ENCODE assay signal across 17 cellular contexts in the genomic region with DNA sequence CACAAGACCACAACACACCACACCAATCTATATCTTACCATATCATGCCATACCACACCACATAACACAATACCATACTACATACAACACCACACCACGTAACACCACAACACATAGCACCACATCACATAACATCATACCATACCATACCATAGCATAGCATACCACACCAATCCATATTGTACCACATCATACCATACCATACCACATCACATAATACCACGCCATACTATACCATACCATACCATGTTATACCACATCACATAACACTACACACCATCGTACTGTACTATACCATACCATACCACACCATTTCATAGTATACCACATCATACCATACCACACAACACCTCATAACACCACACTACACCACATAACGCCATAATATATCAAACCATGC.
DNase-seq lines count a peak whose midpoint lies in the region; ATAC-seq, FAIRE-seq and TF ChIP-seq lines count a peak whose summit lies in the region.
"Had no signal": no experiment of that assay in that cellular context is flagged by ENCODE, and none has a peak within 500 bp of the region (broad histone marks: within the 10 kb centered on the region; RNA-seq: fewer than 3 reads in every experiment).

No MANE protein-coding gene starts in this region.

- H2BK120ac ChIP-seq in IMR-90 (ENCODE audit: low read depth, low read length) = no peak overlapping the region

- no peak overlapping the region for H3K18ac ChIP-seq in IMR-90 (ENCODE audit: low read depth, low read length)

- H3K9ac ChIP-seq in IMR-90 (ENCODE audit: low read depth, low read length) = no peak overlapping the region

- CTCF ChIA-PET in IMR-90 (lab: Yijun Ruan, JAX) = no interaction called here
- CTCF ChIA-PET in naive thymus-derived CD4-positive, alpha-beta T cell (lab: Charles Lee) = no interaction called here
- CTCF ChIA-PET in WTC11 (lab: Charles Lee) = no interaction called here

- H2AK9ac ChIP-seq in IMR-90 (replicated peaks; ENCODE audit: low read depth, low read length, poor library complexity) = no peak overlapping the region

- no peak overlapping the region for H4K8ac ChIP-seq in IMR-90 (ENCODE audit: low read depth in 2 of 2, low read length in 2 of 2)

- ATAC-seq in IMR-90 (ENCODE audit: low read depth) (no peak), upper lobe of right lung (peak; percentile 33), GM18873 (IDR thresholded peaks at IDR 0.05; ENCODE audit: low FRiP score, unreplicated experiment) (no peak), WTC11 (no peak)
- ATAC-seq in naive thymus-derived CD4-positive, alpha-beta T cell = peak; percentile 38
- ATAC-seq: GM23338 had no signal

- in situ Hi-C loops in IMR-90 (cut with MboI; ENCODE audit: low sequenced_read_pairs) (no loop called here), transverse colon (cut with MboI; ENCODE audit: low pct_ligation_motif_present in 1 of 4, low pct_unique_long_range_greater_than_20kb in 1 of 4, low sequenced_read_pairs in 3 of 4) (no loop called here)

- H3K56ac ChIP-seq in IMR-90 (ENCODE audit: extremely low read depth, insufficient read depth, low read length) = no peak overlapping the region

- no peak overlapping the region for H3K23ac ChIP-seq in IMR-90 (ENCODE audit: low read depth, low read length)

- H3K79me1 ChIP-seq in IMR-90 (ENCODE audit: low read depth in 1 of 2, low read length in 2 of 2) = no peaks in the 10 kb centered on the region

- TF ChIP-seq CTCF in IMR-90 (conservative IDR thresholded peaks at IDR 0.05; ENCODE audit: low read depth, low read length) (no peak), upper lobe of right lung (IDR thresholded peaks at IDR 0.05) (no peak), transverse colon (IDR thresholded peaks at IDR 0.05) (no peak), stomach (IDR thresholded peaks at IDR 0.05) (no peak), WTC11 (IDR thresholded peaks at IDR 0.05) (no peak)

- H3K4me2 ChIP-seq in IMR-90 (ENCODE audit: low read depth, low read length) = no peak overlapping the region
- H3K4me2 ChIP-seq: GM23338 had no signal

- no peak overlapping the region for H2AK5ac ChIP-seq in IMR-90 (ENCODE audit: low read depth, low read length)

- H3K27ac Mint-ChIP-seq in naive thymus-derived CD4-positive, alpha-beta T cell = no peak overlapping the region
- H3K27ac Mint-ChIP-seq in WTC11 = no peak overlapping the region
- H3K27ac Mint-ChIP-seq: CD4-positive, alpha-beta memory T cell; GM23338 had no signal

- H3K4me3 ChIP-seq in IMR-90 (ENCODE audit: insufficient read depth, low read depth, low read length) = no peak overlapping the region
- H3K4me3 ChIP-seq in naive thymus-derived CD4-positive, alpha-beta T cell (ENCODE audit: low read length) = no peak overlapping the region
- no peak overlapping the region for H3K4me3 ChIP-seq in upper lobe of right lung
- H3K4me3 ChIP-seq in transverse colon = no peak overlapping the region
- H3K4me3 ChIP-seq in stomach = no peak overlapping the region
- H3K4me3 ChIP-seq: GM23338, HAP-1 had no signal

- no peak overlapping the region for H4K5ac ChIP-seq in IMR-90 (ENCODE audit: low read depth, low read length)

- H3K9me3 ChIP-seq in IMR-90 (ENCODE audit: control insufficient read depth, insufficient read depth, low read length) = no peaks in the 10 kb centered on the region
- H3K9me3 ChIP-seq in naive thymus-derived CD4-positive, alpha-beta T cell (ENCODE audit: control insufficient read depth in 2 of 3, low read length in 3 of 3) = no peaks in the 10 kb centered on the region
- no peaks in the 10 kb centered on the region for H3K9me3 ChIP-seq in upper lobe of right lung
- no peaks in the 10 kb centered on the region for H3K9me3 ChIP-seq in transverse colon
- no peaks in the 10 kb centered on the region for H3K9me3 ChIP-seq in stomach
- H3K9me3 ChIP-seq: HAP-1 had no signal

- H3K9me1 ChIP-seq in IMR-90 (ENCODE audit: insufficient read depth, low read length) = no peaks in the 10 kb centered on the region

- intact Hi-C loops in IMR-90 (cut with micrococcal nuclease) (no loop called here), upper lobe of right lung (cut with DNase I) (no loop called here), transverse colon (cut with DNase I; ENCODE audit: low total_unique reads) (no loop called here), stomach (cut with DNase I; ENCODE audit: low total_unique reads) (no loop called here)
- intact Hi-C loops in naive thymus-derived CD4-positive, alpha-beta T cell (cut with micrococcal nuclease) = no loop called here

- no peak overlapping the region for H4K91ac ChIP-seq in IMR-90 (ENCODE audit: insufficient read depth, low read depth, low read length)

- TF ChIP-seq POLR2A in GM12892 (IDR thresholded peaks at IDR 0.05; ENCODE audit: low read depth, low read length) (no peak), IMR-90 (IDR thresholded peaks at IDR 0.05; ENCODE audit: low read depth, low read length) (no peak), transverse colon (IDR thresholded peaks at IDR 0.05) (no peak), stomach (IDR thresholded peaks at IDR 0.05) (no peak)

- DNase-seq in GM12892 (ENCODE audit: insufficient read length) (no peak), IMR-90 (no peak), upper lobe of right lung (no peak), transverse colon (no peak), stomach (no peak), WTC11 (ENCODE audit: low spot score) (no peak)
- DNase-seq in naive thymus-derived CD4-positive, alpha-beta T cell = no peak
- DNase-seq: C1 segment of cervical spinal cord; Calu3; CD4-positive, alpha-beta memory T cell; COR-L47; DMS53; DMS79 treated with DMSO at 0.1 percent for 48 hours; GF-D8 had no signal

- H4K20me1 ChIP-seq in IMR-90 (ENCODE audit: insufficient read depth, low read length) = no peaks in the 10 kb centered on the region

- FAIRE-seq in GM12892 (lab: Jason Lieb, UNC) = peak; percentile 82

- H3K4me1 ChIP-seq in IMR-90 (ENCODE audit: control insufficient read depth, insufficient read depth, low read length) = no peaks in the 10 kb centered on the region
- no peaks in the 10 kb centered on the region for H3K4me1 ChIP-seq in naive thymus-derived CD4-positive, alpha-beta T cell (ENCODE audit: control insufficient read depth in 2 of 2, insufficient read depth in 2 of 2, low read length in 2 of 2)
- H3K4me1 ChIP-seq in upper lobe of right lung = no peaks in the 10 kb centered on the region
- no peaks in the 10 kb centered on the region for H3K4me1 ChIP-seq in transverse colon
- no peaks in the 10 kb centered on the region for H3K4me1 ChIP-seq in stomach
- H3K4me1 ChIP-seq: HAP-1 had no signal

- H3K4me1 Mint-ChIP-seq in naive thymus-derived CD4-positive, alpha-beta T cell = no peaks in the 10 kb centered on the region
- H3K4me1 Mint-ChIP-seq in WTC11 = peaks cover 4% of the 10 kb centered on the region; the same call in 1 of the 2 replicates
- H3K4me1 Mint-ChIP-seq: CD4-positive, alpha-beta memory T cell; GM23338 had no signal

- H3K27ac ChIP-seq in IMR-90 (ENCODE audit: insufficient read depth, low read length) (no peak overlapping the region), upper lobe of right lung (no peak overlapping the region), transverse colon (no peak overlapping the region), stomach (no peak overlapping the region)
- H3K27ac ChIP-seq in naive thymus-derived CD4-positive, alpha-beta T cell (ENCODE audit: low read depth, low read length) = no peak overlapping the region

- no peaks in the 10 kb centered on the region for H3K27me3 Mint-ChIP-seq in naive thymus-derived CD4-positive, alpha-beta T cell
- no peaks in the 10 kb centered on the region for H3K27me3 Mint-ChIP-seq in WTC11 (ENCODE audit: low read depth)
- H3K27me3 Mint-ChIP-seq: CD4-positive, alpha-beta memory T cell had no signal

- H3K36me3 ChIP-seq in IMR-90 (ENCODE audit: control insufficient read depth, insufficient read depth, low read length) (no peaks in the 10 kb centered on the region), upper lobe of right lung (no peaks in the 10 kb centered on the region), transverse colon (no peaks in the 10 kb centered on the region), stomach (no peaks in the 10 kb centered on the region)
- H3K36me3 ChIP-seq in naive thymus-derived CD4-positive, alpha-beta T cell (ENCODE audit: control insufficient read depth in 2 of 3, insufficient read depth in 3 of 3, low read length in 3 of 3) = no peaks in the 10 kb centered on the region
- H3K36me3 ChIP-seq: HAP-1 had no signal

- no peaks in the 10 kb centered on the region for H3K36me3 Mint-ChIP-seq in naive thymus-derived CD4-positive, alpha-beta T cell
- H3K36me3 Mint-ChIP-seq in WTC11 = no peaks in the 10 kb centered on the region
- H3K36me3 Mint-ChIP-seq: CD4-positive, alpha-beta memory T cell had no signal

- H2BK5ac ChIP-seq in IMR-90 (ENCODE audit: low read depth, low read length, poor library complexity, severe bottlenecking) = peak overlapping the region; percentile 39

- no peaks in the 10 kb centered on the region for H3K27me3 ChIP-seq in IMR-90 (ENCODE audit: control insufficient read depth, insufficient read depth, low read length)
- H3K27me3 ChIP-seq in naive thymus-derived CD4-positive, alpha-beta T cell (ENCODE audit: control insufficient read depth in 2 of 2, insufficient read depth in 2 of 2, low read length in 2 of 2) = no peaks in the 10 kb centered on the region
- H3K27me3 ChIP-seq in upper lobe of right lung = no peaks in the 10 kb centered on the region
- no peaks in the 10 kb centered on the region for H3K27me3 ChIP-seq in transverse colon
- H3K27me3 ChIP-seq in stomach = no peaks in the 10 kb centered on the region

- no peak for TF ChIP-seq EP300 in transverse colon (IDR thresholded peaks at IDR 0.05; ENCODE audit: low read depth)
- no peak for TF ChIP-seq EP300 in stomach (IDR thresholded peaks at IDR 0.05)

- BruUV-seq in IMR-90 (replicated peaks; lab: Mats Ljungman, UMichigan) = no TSS peak

- H3K14ac ChIP-seq in IMR-90 (replicated peaks; ENCODE audit: low read depth, low read length) = no peak overlapping the region

- WGBS in IMR-90 (ENCODE audit: extremely low coverage in 2 of 2, insufficient read length in 1 of 2), 2 experiments = 64 to 100% methylated on average over 3 of the region's 4 CpGs
- WGBS in transverse colon (ENCODE audit: low coverage in 1 of 2), 2 donors = 84 to 91% methylated on average over 4 of the region's 4 CpGs
- WGBS in stomach, 5 donors = 82 to 92% (median 89%) methylated on average over 4 of the region's 4 CpGs

- H2BK20ac ChIP-seq in IMR-90 (ENCODE audit: low read depth, low read length) = no peak overlapping the region

- no peak overlapping the region for H2AFZ ChIP-seq in IMR-90 (replicated peaks; ENCODE audit: low read length, poor library complexity)
- H2AFZ ChIP-seq: GM23338 had no signal

- POLR2A ChIA-PET in IMR-90 (lab: Charles Lee; ENCODE audit: unreplicated experiment) = no interaction called here
- POLR2A ChIA-PET in naive thymus-derived CD4-positive, alpha-beta T cell (lab: Charles Lee) = no interaction called here
- POLR2A ChIA-PET in WTC11 (lab: Charles Lee) = no interaction called here

- H3K9me3 Mint-ChIP-seq in naive thymus-derived CD4-positive, alpha-beta T cell = peaks cover 0 to 5% (median 0%) of the 10 kb centered on the region in 11 donors
- H3K9me3 Mint-ChIP-seq in WTC11 = peaks cover 6% of the 10 kb centered on the region
- H3K9me3 Mint-ChIP-seq: GM23338 had no signal

- TF ChIP-seq RAD21 in IMR-90 (IDR thresholded peaks at IDR 0.05; ENCODE audit: low read length) = no peak

- dilution Hi-C loops in IMR-90 (cut with HindIII; ENCODE audit: low sequenced_read_pairs, unreplicated experiment) = no loop called here

- H3K4ac ChIP-seq in IMR-90 (ENCODE audit: low read depth, low read length) = no peak overlapping the region

- H2BK15ac ChIP-seq in IMR-90 (ENCODE audit: low read depth, low read length) = no peak overlapping the region

- no peak overlapping the region for H3K4me3 Mint-ChIP-seq in naive thymus-derived CD4-positive, alpha-beta T cell
- no peak overlapping the region for H3K4me3 Mint-ChIP-seq in WTC11
- H3K4me3 Mint-ChIP-seq: CD4-positive, alpha-beta memory T cell; GM23338 had no signal

Comparison
In these comparisons a context has a peak if more than half of its experiments do, and no peak if none do; other contexts are left out.
1. ATAC-seq: peak in naive thymus-derived CD4-positive, alpha-beta T cell (single experiment) and upper lobe of right lung (single experiment); none in IMR-90 (single experiment), GM18873 (single experiment) and WTC11 (single experiment).